8 cellular contexts compared by ENCODE assay signal in the genomic region with DNA sequence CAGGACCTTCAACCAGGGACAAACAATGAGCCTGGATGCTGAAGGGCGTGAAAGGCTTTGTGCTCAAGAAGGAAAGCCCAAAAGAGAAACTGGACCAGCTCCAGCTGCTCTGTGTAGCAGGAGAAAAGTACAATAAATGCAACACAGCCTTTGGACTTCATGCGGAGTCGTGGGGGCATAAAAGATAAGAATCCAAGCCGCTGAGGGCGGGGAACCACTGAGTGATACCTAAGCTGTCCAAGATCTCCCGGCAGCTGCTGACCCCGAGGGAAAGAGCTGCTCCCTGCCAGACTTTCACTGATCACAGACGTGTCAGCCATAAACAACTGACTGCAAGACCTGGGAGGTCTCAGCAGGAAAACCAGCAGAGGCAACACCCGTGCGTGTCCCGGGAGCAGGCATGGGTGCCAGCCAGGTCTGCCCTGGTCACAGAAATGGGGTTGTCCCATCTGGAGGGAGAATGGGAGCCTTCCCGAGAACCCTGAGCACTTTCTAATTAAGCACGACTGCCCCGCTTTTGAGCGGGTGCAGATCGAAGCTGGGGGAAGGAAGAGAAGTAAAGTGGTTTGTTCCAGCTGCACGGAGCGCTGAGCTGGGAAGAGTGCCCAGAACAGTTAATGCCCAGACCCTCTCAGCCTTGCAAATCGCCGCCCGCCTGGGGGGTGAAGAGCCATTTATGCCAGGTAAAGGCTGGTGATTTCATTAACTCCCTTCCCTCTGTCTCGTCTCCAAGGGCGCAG.
DNase-seq lines count a peak whose midpoint lies in the region; ATAC-seq, FAIRE-seq and TF ChIP-seq lines count a peak whose summit lies in the region.

No MANE protein-coding gene starts in this region.

- no peaks in the 10 kb centered on the region for H3K79me2 ChIP-seq in PC-3 (ENCODE audit: low read length)
- no peaks in the 10 kb centered on the region for H3K79me2 ChIP-seq in mesendoderm (ENCODE audit: control insufficient read depth, insufficient read depth, low read length)

- H2BK15ac ChIP-seq in mesendoderm (replicated peaks; ENCODE audit: low read depth): no peak overlapping the region

- ATAC-seq in PC-3: peak; percentile 36
- no peak for ATAC-seq in HG03460 (IDR thresholded peaks at IDR 0.05; ENCODE audit: unreplicated experiment)

- H3K27ac ChIP-seq in HEK293 (ENCODE audit: extremely low read depth, low read depth, low read length) (no peak overlapping the region; the same call in 1 of the 2 replicates), PC-3 (ENCODE audit: low read length) (no peak overlapping the region), small intestine (ENCODE audit: low read depth in 1 of 2, low read length in 1 of 2) (peak overlapping the region in 1 of 2 donors; percentile 48), mesendoderm (ENCODE audit: low read depth, low read length) (no peak overlapping the region)

- CTCF ChIA-PET in HEK293 (lab: Yijun Ruan, JAX) (interaction anchor here (0.6 to 1.3 kb wide), 5 partner anchors 12 to 449 kb away, joined by 3 to 5 read pairs (median 4); no protein-coding TSS in a partner anchor), PC-3 (lab: Charles Lee) (interaction anchor here (0.6 kb wide), 1 partner anchor 17 kb away, joined by 3 read pairs; no protein-coding TSS in a partner anchor), GM10248 (lab: Yijun Ruan, JAX) (interaction anchor here (1.1 to 1.7 kb wide), 3 partner anchors 37 to 449 kb away, joined by 3 to 5 read pairs (median 4); a partner anchor contains a TSS)

- H2BK120ac ChIP-seq in mesendoderm (ENCODE audit: low read depth, low read length): no peak overlapping the region

- intact Hi-C loops in PC-3 (cut with micrococcal nuclease): no loop called here
- intact Hi-C loops in posterior cingulate gyrus (cut with DNase I): loop anchor here (5.0 kb wide), 1 partner anchor 432 kb away; no protein-coding TSS in a partner anchor

- no peak overlapping the region for H4K5ac ChIP-seq in mesendoderm (ENCODE audit: low read length)

- no peak for TF ChIP-seq CTCF in HEK293 (tag by site-specific recombination; IDR thresholded peaks at IDR 0.05)
- no peak for TF ChIP-seq CTCF in PC-3 (conservative IDR thresholded peaks at IDR 0.05; ENCODE audit: low read depth, low read length)
- TF ChIP-seq CTCF in fibroblast of villous mesenchyme (IDR thresholded peaks at IDR 0.05; ENCODE audit: insufficient read depth, low read depth, low read length): no peak
- no peak for TF ChIP-seq CTCF in GM10248 (IDR thresholded peaks at IDR 0.05; ENCODE audit: control extremely low read depth, extremely low read depth, low read depth, missing control alignments)

- no peak overlapping the region for H3K9ac ChIP-seq in PC-3 (ENCODE audit: low read length)
- no peak overlapping the region for H3K9ac ChIP-seq in mesendoderm (ENCODE audit: low read length)

- H3K18ac ChIP-seq in mesendoderm (ENCODE audit: low read length): no peak overlapping the region

- no peak overlapping the region for H3K4ac ChIP-seq in mesendoderm (ENCODE audit: low read depth, low read length)

- no TSS peak for BruUV-seq in PC-3 (replicated peaks; lab: Mats Ljungman, UMichigan)

- no peak overlapping the region for H3K56ac ChIP-seq in mesendoderm (ENCODE audit: low read length)

- no peaks in the 10 kb centered on the region for H3K27me3 ChIP-seq in PC-3 (ENCODE audit: low read length)
- peaks cover 0 to 2% of the 10 kb centered on the region in 2 donors for H3K27me3 ChIP-seq in small intestine (ENCODE audit: control insufficient read depth in 2 of 2, insufficient read depth in 2 of 2, low read length in 2 of 2)
- no peaks in the 10 kb centered on the region for H3K27me3 ChIP-seq in mesendoderm (ENCODE audit: insufficient read depth, low read length, poor library complexity)

- H2AFZ ChIP-seq in PC-3 (ENCODE audit: low read length): peak overlapping the region; percentile 83

- H3K4me2 ChIP-seq in PC-3 (ENCODE audit: low read length) (peak overlapping the region; percentile 86), mesendoderm (ENCODE audit: low read length) (no peak overlapping the region)

- POLR2A ChIA-PET in HEK293 (lab: Yijun Ruan, JAX) (no interaction called here), PC-3 (lab: Charles Lee; ENCODE audit: unreplicated experiment) (interaction anchor here (0.6 kb wide), 1 partner anchor 13 kb away, joined by 3 read pairs; no protein-coding TSS in a partner anchor), GM10248 (lab: Yijun Ruan, JAX) (no interaction called here)

- H4K20me1 ChIP-seq in PC-3 (ENCODE audit: low read length): no peaks in the 10 kb centered on the region

- H4K8ac ChIP-seq in mesendoderm (ENCODE audit: low read depth, low read length): no peak overlapping the region

- H3K4me1 ChIP-seq in HEK293 (ENCODE audit: control insufficient read depth, insufficient read depth, low read length): peaks cover 3% of the 10 kb centered on the region; the same call in 1 of the 2 replicates
- H3K4me1 ChIP-seq in PC-3 (ENCODE audit: insufficient read depth, low read length): 0 out of 2 replicates have a peak, but pooled peaks cover 4% of the 10 kb centered on the region
- peaks cover 0 to 5% of the 10 kb centered on the region in 2 donors for H3K4me1 ChIP-seq in small intestine (ENCODE audit: control insufficient read depth in 2 of 2, insufficient read depth in 1 of 2, low read depth in 1 of 2, low read length in 1 of 2)
- no peaks in the 10 kb centered on the region for H3K4me1 ChIP-seq in mesendoderm (ENCODE audit: control insufficient read depth, low read depth, low read length)

- DNase-seq in PC-3: peak; percentile 3
- DNase-seq in fibroblast of villous mesenchyme (ENCODE audit: low read depth): peak; percentile 20
- DNase-seq in small intestine: peak; percentile 88
- no peak for DNase-seq in posterior cingulate gyrus
- no peak for DNase-seq in GM10248 (ENCODE audit: extremely low spot score)
- DNase-seq in mesendoderm: no peak

- no peaks in the 10 kb centered on the region for H3K36me3 ChIP-seq in HEK293 (ENCODE audit: control insufficient read depth in 2 of 2, insufficient read depth in 1 of 2, low read length in 2 of 2)
- H3K36me3 ChIP-seq in PC-3 (ENCODE audit: low read depth, low read length): no peaks in the 10 kb centered on the region
- no peaks in the 10 kb centered on the region for H3K36me3 ChIP-seq in small intestine (ENCODE audit: control insufficient read depth in 2 of 2, insufficient read depth in 2 of 2, low read length in 2 of 2)
- no peaks in the 10 kb centered on the region for H3K36me3 ChIP-seq in mesendoderm (ENCODE audit: control insufficient read depth, insufficient read depth, low read length)

- H3K9me3 ChIP-seq in HEK293 (ENCODE audit: control insufficient read depth, insufficient read depth, low read depth, low read length): no peaks in the 10 kb centered on the region
- H3K9me3 ChIP-seq in PC-3 (ENCODE audit: low read length): no peaks in the 10 kb centered on the region
- no peaks in the 10 kb centered on the region for H3K9me3 ChIP-seq in small intestine (ENCODE audit: control insufficient read depth, low read depth)

- no peaks in the 10 kb centered on the region for H3K79me1 ChIP-seq in mesendoderm (ENCODE audit: low read length)

- H2AK5ac ChIP-seq in mesendoderm (ENCODE audit: low read length): no peak overlapping the region

- H3K4me3 ChIP-seq in HEK293 (ENCODE audit: low read depth, low read length): no peak overlapping the region; the same call in 1 of the 2 replicates
- H3K4me3 ChIP-seq in PC-3 (ENCODE audit: low read length): peak overlapping the region; percentile 56
- H3K4me3 ChIP-seq in fibroblast of villous mesenchyme (ENCODE audit: low read depth, low read length): peak overlapping the region; percentile 42
- no peak overlapping the region for H3K4me3 ChIP-seq in small intestine (ENCODE audit: low read depth in 1 of 2, low read length in 2 of 2)
- H3K4me3 ChIP-seq in mesendoderm (ENCODE audit: low read length): no peak overlapping the region

- no peaks in the 10 kb centered on the region for H3K9me2 ChIP-seq in PC-3 (replicated peaks; ENCODE audit: low read length)

- 3 to 8% (median 6%) methylated on average over 23 of the region's 23 CpGs for WGBS in small intestine, 3 donors
- WGBS in mesendoderm (ENCODE audit: extremely low coverage, insufficient coverage, low lambda C conversion rate): no CpG with 5 or more reads among the region's 23 CpGs

- no peak for FAIRE-seq in small intestine (lab: Jason Lieb, UNC)

- H2BK5ac ChIP-seq in mesendoderm (ENCODE audit: low read length): no peak overlapping the region

- no peaks in the 10 kb centered on the region for H3F3A ChIP-seq in PC-3 (ENCODE audit: low read length, unreplicated experiment)

- no peak overlapping the region for H3K23ac ChIP-seq in mesendoderm (ENCODE audit: low read length)

TF ChIP-seq in HEK293, 187 proteins besides CTCF, POLR2A, EP300 and RAD21 (continues in another document):
- TF ChIP-seq, protein P1, sequence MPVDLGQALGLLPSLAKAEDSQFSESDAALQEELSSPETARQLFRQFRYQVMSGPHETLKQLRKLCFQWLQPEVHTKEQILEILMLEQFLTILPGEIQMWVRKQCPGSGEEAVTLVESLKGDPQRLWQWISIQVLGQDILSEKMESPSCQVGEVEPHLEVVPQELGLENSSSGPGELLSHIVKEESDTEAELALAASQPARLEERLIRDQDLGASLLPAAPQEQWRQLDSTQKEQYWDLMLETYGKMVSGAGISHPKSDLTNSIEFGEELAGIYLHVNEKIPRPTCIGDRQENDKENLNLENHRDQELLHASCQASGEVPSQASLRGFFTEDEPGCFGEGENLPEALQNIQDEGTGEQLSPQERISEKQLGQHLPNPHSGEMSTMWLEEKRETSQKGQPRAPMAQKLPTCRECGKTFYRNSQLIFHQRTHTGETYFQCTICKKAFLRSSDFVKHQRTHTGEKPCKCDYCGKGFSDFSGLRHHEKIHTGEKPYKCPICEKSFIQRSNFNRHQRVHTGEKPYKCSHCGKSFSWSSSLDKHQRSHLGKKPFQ (tag by site-specific recombination; IDR thresholded peaks at IDR 0.05): no peak
- TF ChIP-seq ZNF121 (tag by site-specific recombination; IDR thresholded peaks at IDR 0.05) (0 out of 2 replicates have a peak, but pooled peaks have one; percentile 2), ZNF600 (tag by site-specific recombination; IDR thresholded peaks at IDR 0.05) (peak; percentile 10; the same call in 1 of the 2 replicates), ZNF621 (tag by site-specific recombination; IDR thresholded peaks at IDR 0.05) (no peak), ZNF248 (tag by site-specific recombination; IDR thresholded peaks at IDR 0.05) (no peak)

Comparison
In these comparisons a context has a peak if more than half of its experiments do, and no peak if none do; other contexts are left out.
1. H3K4me3 ChIP-seq: peak in PC-3 (single experiment) and fibroblast of villous mesenchyme (single experiment); none in HEK293 (single experiment), small intestine (0 of 2) and mesendoderm (single experiment).
2. DNase-seq: peak in PC-3 (single experiment), fibroblast of villous mesenchyme (single experiment) and small intestine (single experiment); none in posterior cingulate gyrus (0 of 10), GM10248 (single experiment) and mesendoderm (single experiment).